18 cellular contexts compared by ENCODE assay signal in the genomic region with DNA sequence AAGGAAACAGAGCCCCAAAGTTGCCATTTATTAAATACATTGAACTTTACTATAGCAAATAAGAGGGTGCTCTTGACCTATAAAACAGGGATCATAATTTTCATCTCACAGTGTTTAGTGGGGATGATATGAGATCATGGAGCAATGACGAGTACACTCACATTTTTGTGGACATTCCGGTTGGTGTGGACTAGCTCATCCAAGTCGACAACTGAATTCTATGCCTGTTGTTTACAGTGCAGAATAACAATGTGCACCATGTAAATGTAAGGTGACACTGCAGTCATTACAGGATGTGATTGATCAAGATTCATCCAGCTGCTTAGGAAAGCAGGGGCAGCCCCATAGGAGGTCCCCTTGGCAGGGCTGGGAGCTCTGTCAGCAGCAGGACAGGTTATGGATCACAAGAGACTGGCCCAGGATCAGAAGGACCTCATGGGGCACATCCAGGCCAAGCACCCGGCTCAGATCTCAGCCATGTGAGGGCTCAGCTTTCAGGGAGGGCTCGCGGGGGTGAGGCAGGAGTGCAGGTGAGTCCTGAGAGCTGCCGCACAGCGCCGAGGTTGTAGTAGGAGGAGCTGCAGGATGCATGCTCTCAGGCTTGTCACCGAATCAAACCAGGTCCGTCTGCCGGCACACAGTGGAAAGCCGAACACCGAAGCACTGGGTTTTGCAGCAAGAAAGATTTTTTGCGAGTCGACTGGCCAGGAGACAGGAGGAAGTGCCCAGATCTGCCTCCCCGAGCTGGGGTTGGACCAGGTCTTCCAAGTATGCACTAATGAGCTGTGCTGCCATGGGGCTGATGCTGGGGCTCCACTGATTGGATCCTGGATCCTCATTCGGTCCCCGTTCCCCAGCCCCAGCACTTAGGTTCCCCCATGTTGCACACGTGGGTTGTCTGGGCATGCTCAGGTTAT. TPM values are rescaled to one million over a fixed set of nuclear protein-coding genes. Genes with fewer than 3 reads are reported as not detected.
DNase-seq lines count a peak whose midpoint lies in the region; ATAC-seq and TF ChIP-seq lines count a peak whose summit lies in the region.
"Had no signal": no experiment of that assay in that cellular context is flagged by ENCODE, and none has a peak within 500 bp of the region (broad histone marks: within the 10 kb centered on the region; RNA-seq: fewer than 3 reads in every experiment).

No MANE protein-coding gene starts in this region.

- H3K27ac ChIP-seq in GM23338 (ENCODE audit: low read depth) (no peak overlapping the region), osteoblast (ENCODE audit: low read depth, low read length) (no peak overlapping the region)
- H3K27ac ChIP-seq: HL-60 had no signal

- in situ Hi-C loops in ACHN (cut with HindIII; ENCODE audit: low pct_ligation_motif_present, low pct_unique_long_range_greater_than_20kb, low sequenced_read_pairs): no loop called here

- H3K4me3 ChIP-seq in GM23338: no peak overlapping the region
- H3K4me3 ChIP-seq in osteoblast (ENCODE audit: insufficient read depth, low read length): no peak overlapping the region

- H4K20me1 ChIP-seq in GM23338 (replicated peaks; ENCODE audit: insufficient read depth) (no peaks in the 10 kb centered on the region), osteoblast (ENCODE audit: insufficient read depth, low read length) (no peaks in the 10 kb centered on the region)

- H3K4me3 Mint-ChIP-seq in GM23338 (no peak overlapping the region), glutamatergic neuron (ENCODE audit: unreplicated experiment) (no peak overlapping the region)

- H3K36me3 ChIP-seq in GM23338 (ENCODE audit: insufficient read depth) (no peaks in the 10 kb centered on the region), osteoblast (ENCODE audit: insufficient read depth, low read length) (no peaks in the 10 kb centered on the region)

- DNase-seq in NCI-H2107 treated with DMSO at 0.1 percent for 48 hours (lab: John Stamatoyannopoulos, UW; ENCODE audit: unreplicated experiment): peak; percentile 7
- DNase-seq in NCI-H2107 (lab: John Stamatoyannopoulos, UW): no peak
- no peak for DNase-seq in GM23338 (ENCODE audit: low spot score)
- peak; percentile 47 for DNase-seq in NCI-H748 treated with DMSO at 0.1 percent for 48 hours (lab: John Stamatoyannopoulos, UW)
- DNase-seq in osteoblast (ENCODE audit: insufficient read length, low spot score, missing footprints): peak; percentile 69
- no peak for DNase-seq in glutamatergic neuron
- no peak for DNase-seq in kidney tubule cell (ENCODE audit: low spot score)
- DNase-seq in ACHN: no peak
- DNase-seq: 8988T, C1 segment of cervical spinal cord, COR-L47, DMS153, KG1, NCI-H1092, NCI-H1694 treated with DMSO at 0.1 percent for 48 hours, NCI-H526, SHP77 treated with DMSO at 0.1 percent for 48 hours had no signal

- ATAC-seq in GM23338: peak; percentile 36; the same call in 2 of the 3 replicates

- no peaks in the 10 kb centered on the region for H3K4me1 ChIP-seq in GM23338 (ENCODE audit: insufficient read depth)
- no peaks in the 10 kb centered on the region for H3K4me1 ChIP-seq in osteoblast (ENCODE audit: insufficient read depth, low read length)

- TF ChIP-seq CTCF in GM23338 (conservative IDR thresholded peaks at IDR 0.05; ENCODE audit: low read depth in 2 of 2) (no peak), osteoblast (IDR thresholded peaks at IDR 0.05; ENCODE audit: extremely low read depth, low read depth, low read length) (no peak), glutamatergic neuron (IDR thresholded peaks at IDR 0.05; ENCODE audit: partially characterized antibody, unreplicated experiment) (no peak)

- no peaks in the 10 kb centered on the region for H3K36me3 Mint-ChIP-seq in GM23338 (ENCODE audit: low read depth)
- H3K36me3 Mint-ChIP-seq in glutamatergic neuron (ENCODE audit: unreplicated experiment): peaks cover 11% of the 10 kb centered on the region

- H3K4me2 ChIP-seq in GM23338: no peak overlapping the region
- H3K4me2 ChIP-seq in osteoblast (ENCODE audit: insufficient read depth, low read length): no peak overlapping the region

- H3K79me2 ChIP-seq in GM23338 (replicated peaks; ENCODE audit: insufficient read depth) (no peaks in the 10 kb centered on the region), osteoblast (ENCODE audit: insufficient read depth, low read length) (no peaks in the 10 kb centered on the region)

- no peaks in the 10 kb centered on the region; the same call in 2 of the 3 replicates for H3K9me3 Mint-ChIP-seq in GM23338
- no peaks in the 10 kb centered on the region for H3K9me3 Mint-ChIP-seq in glutamatergic neuron (ENCODE audit: unreplicated experiment)

- no peaks in the 10 kb centered on the region for H3K27me3 ChIP-seq in GM23338 (ENCODE audit: insufficient read depth)
- H3K27me3 ChIP-seq in osteoblast (ENCODE audit: insufficient read depth, low read length): peaks cover 11% of the 10 kb centered on the region

- no peaks in the 10 kb centered on the region for H3F3A ChIP-seq in GM23338 (replicated peaks; ENCODE audit: low read depth)

- no peak overlapping the region for H2AFZ ChIP-seq in GM23338
- H2AFZ ChIP-seq in osteoblast (ENCODE audit: low read length): no peak overlapping the region

- H3K27ac Mint-ChIP-seq in GM23338 (no peak overlapping the region; the same call in 1 of the 2 replicates), glutamatergic neuron (ENCODE audit: unreplicated experiment) (no peak overlapping the region)

- H3K4me1 Mint-ChIP-seq in GM23338 (peaks cover 4% of the 10 kb centered on the region; the same call in 2 of the 3 replicates), glutamatergic neuron (ENCODE audit: low read depth, unreplicated experiment) (no peaks in the 10 kb centered on the region)

- no peaks in the 10 kb centered on the region for H3K9me3 ChIP-seq in osteoblast (ENCODE audit: low read depth, low read length)

- H3K27me3 Mint-ChIP-seq in GM23338 (ENCODE audit: insufficient read depth, low read depth, poor library complexity): peaks cover 5% of the 10 kb centered on the region
- H3K27me3 Mint-ChIP-seq in glutamatergic neuron (ENCODE audit: unreplicated experiment): peaks cover 2% of the 10 kb centered on the region

- H3K9me2 ChIP-seq in GM23338 (ENCODE audit: insufficient read depth): no peaks in the 10 kb centered on the region

TF ChIP-seq in GM23338, 12 proteins besides CTCF, POLR2A, EP300 and RAD21 (continues in another document):
- TF ChIP-seq STAT1 (IDR thresholded peaks at IDR 0.05; ENCODE audit: unreplicated experiment): no peak

RNA-seq across cellular contexts. Expression of a gene that starts 28.2 kb away (rescaled TPM):
- total RNA-seq in GM23338 (2014; rRNA removed; shearing (Covaris generic)): 47.5 and 79.9 TPM in 2 replicates
- polyA plus RNA-seq in GM23338 (2016; fragmentation: Nextera tagmentation; extraction: Ambion mirVana): 143 and 149 TPM in 2 replicates
- total RNA-seq in osteoblast: 35.1 and 35.7 TPM in 2 replicates
- 40.0 TPM for total RNA-seq in glutamatergic neuron (ENCODE audit: unreplicated experiment)

RNA-seq across cellular contexts. Expression of a gene that starts 29.8 kb away (rescaled TPM):
- total RNA-seq in GM23338 (2014; rRNA removed; shearing (Covaris generic)): 82.1 and 94.8 TPM in 2 replicates
- polyA plus RNA-seq in GM23338 (2016; fragmentation: Nextera tagmentation; extraction: Ambion mirVana): 279 and 289 TPM in 2 replicates
- total RNA-seq in osteoblast: 19.2 and 23.9 TPM in 2 replicates
- 40.3 TPM for total RNA-seq in glutamatergic neuron (ENCODE audit: unreplicated experiment)

Comparison
In these comparisons a context has a peak if more than half of its experiments do, and no peak if none do; other contexts are left out.
1. DNase-seq: peak in NCI-H2107 treated with DMSO at 0.1 percent for 48 hours (single experiment), NCI-H748 treated with DMSO at 0.1 percent for 48 hours (single experiment) and osteoblast (single experiment); none in NCI-H2107 (single experiment), GM23338 (single experiment), glutamatergic neuron (single experiment), kidney tubule cell (single experiment) and ACHN (single experiment).